Comparison of ENCODE assay signal across 35 cellular contexts in the genomic region with DNA sequence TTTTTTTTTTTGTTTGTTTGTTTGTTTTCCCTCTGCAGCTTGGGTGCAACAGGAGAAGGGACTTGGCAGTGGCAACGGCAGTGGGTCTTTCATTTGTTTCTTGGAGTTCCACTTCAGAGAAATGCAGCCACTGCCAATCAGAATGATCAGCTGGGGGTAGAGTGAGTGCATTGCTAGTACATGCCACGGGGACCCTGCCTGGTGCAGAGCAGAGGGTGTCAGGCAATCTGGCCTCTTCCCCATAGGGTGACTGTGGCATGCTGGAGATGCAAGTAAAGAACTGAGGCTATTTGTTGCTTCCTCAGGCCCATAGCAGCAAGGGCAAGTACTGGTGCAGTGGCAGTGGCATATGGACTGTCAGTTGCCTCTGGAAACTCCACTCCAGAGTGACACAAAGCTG.
DNase-seq lines count a peak whose midpoint lies in the region; ATAC-seq and TF ChIP-seq lines count a peak whose summit lies in the region.
"Had no signal": no experiment of that assay in that cellular context is flagged by ENCODE, and none has a peak within 500 bp of the region (broad histone marks: within the 10 kb centered on the region; RNA-seq: fewer than 3 reads in every experiment).

No MANE protein-coding gene starts in this region.

- H3K36me3 Mint-ChIP-seq in GM23338 (ENCODE audit: low read depth), result no peaks in the 10 kb centered on the region
- H3K36me3 Mint-ChIP-seq in chondrocyte (ENCODE audit: low read depth), result no peaks in the 10 kb centered on the region
- H3K36me3 Mint-ChIP-seq: CD14-positive monocyte; CD4-positive, alpha-beta memory T cell; CD4-positive, CD25-positive, alpha-beta regulatory T cell; CD8-positive, alpha-beta memory T cell; CD8-positive, alpha-beta T cell had no signal

- no peaks in the 10 kb centered on the region for H3K27me3 Mint-ChIP-seq in GM23338 (ENCODE audit: insufficient read depth, low read depth, poor library complexity)
- no peaks in the 10 kb centered on the region for H3K27me3 Mint-ChIP-seq in chondrocyte (ENCODE audit: low read depth)
- H3K27me3 Mint-ChIP-seq: B cell; CD4-positive, alpha-beta memory T cell; CD4-positive, alpha-beta T cell; CD4-positive, CD25-positive, alpha-beta regulatory T cell; CD8-positive, alpha-beta memory T cell had no signal

- H3K4me1 Mint-ChIP-seq in GM23338 (no peaks in the 10 kb centered on the region), chondrocyte (ENCODE audit: low read depth) (no peaks in the 10 kb centered on the region)
- H3K4me1 Mint-ChIP-seq: B cell; CD14-positive monocyte; CD4-positive, alpha-beta memory T cell; CD4-positive, CD25-positive, alpha-beta regulatory T cell; CD8-positive, alpha-beta memory T cell had no signal

- H3K27ac Mint-ChIP-seq in GM23338 (peak overlapping the region; percentile 48; the same call in 1 of the 2 replicates), chondrocyte (ENCODE audit: unreplicated experiment) (no peak overlapping the region)
- H3K27ac Mint-ChIP-seq: B cell; CD4-positive, alpha-beta T cell; CD4-positive, CD25-positive, alpha-beta regulatory T cell; CD8-positive, alpha-beta memory T cell; CD8-positive, alpha-beta T cell had no signal

- no peak overlapping the region for H3K27ac ChIP-seq in right cardiac atrium (ENCODE audit: low read length)
- no peak overlapping the region for H3K27ac ChIP-seq in GM23338 (ENCODE audit: low read depth)
- H3K27ac ChIP-seq in coronary artery, result no peak overlapping the region
- H3K27ac ChIP-seq: 22Rv1; A549; BLaER1; BLaER1 treated with 17β-estradiol and CSF1 and Interleukin-3, amounts not matched to agents 10 nM and 100 nM; C4-2B had no signal

- H3K27me3 ChIP-seq in right cardiac atrium (ENCODE audit: control insufficient read depth, insufficient read depth) (no peaks in the 10 kb centered on the region), GM23338 (ENCODE audit: insufficient read depth) (no peaks in the 10 kb centered on the region)
- H3K27me3 ChIP-seq: BE2C; BLaER1; BLaER1 treated with 17β-estradiol and CSF1 and Interleukin-3, amounts not matched to agents 10 nM and 100 nM had no signal

- no peak overlapping the region for H3K4me3 ChIP-seq in right cardiac atrium (ENCODE audit: low read length)
- no peak overlapping the region for H3K4me3 ChIP-seq in GM23338
- H3K4me3 ChIP-seq in coronary artery, result no peak overlapping the region
- H3K4me3 ChIP-seq: A549; BLaER1; BLaER1 treated with 17β-estradiol and CSF1 and Interleukin-3, amounts not matched to agents 10 nM and 100 nM had no signal

- H4K20me1 ChIP-seq in GM23338 (replicated peaks; ENCODE audit: insufficient read depth), result no peaks in the 10 kb centered on the region
- H4K20me1 ChIP-seq: BLaER1; BLaER1 treated with 17β-estradiol and CSF1 and Interleukin-3, amounts not matched to agents 10 nM and 100 nM had no signal

- no peaks in the 10 kb centered on the region for H3K9me2 ChIP-seq in GM23338 (ENCODE audit: insufficient read depth)

- H3K36me3 ChIP-seq in GM23338 (ENCODE audit: insufficient read depth), result 0 out of 2 replicates have a peak, but pooled peaks cover 4% of the 10 kb centered on the region
- H3K36me3 ChIP-seq: BE2C; BLaER1; BLaER1 treated with 17β-estradiol and CSF1 and Interleukin-3, amounts not matched to agents 10 nM and 100 nM had no signal

- H2AFZ ChIP-seq in GM23338, result no peak overlapping the region

- ATAC-seq in Right ventricle myocardium superior (ENCODE audit: poor library complexity) (no peak), right cardiac atrium (no peak), GM23338 (no peak), GM18861 (IDR thresholded peaks at IDR 0.05; ENCODE audit: unreplicated experiment) (no peak)
- ATAC-seq: A549; CD8-positive, alpha-beta T cell had no signal

- 70% methylated on average over 2 of the region's 2 CpGs for WGBS in right cardiac atrium

- DNase-seq in Right ventricle myocardium superior, result peak; percentile 12
- no peak for DNase-seq in right cardiac atrium
- no peak for DNase-seq in GM23338 (ENCODE audit: low spot score)
- DNase-seq in chondrocyte (ENCODE audit: low spot score), result peak; percentile 53
- peak; percentile 60 for DNase-seq in coronary artery (ENCODE audit: low spot score)
- DNase-seq in islet precursor cell, result no peak
- no peak for DNase-seq in HUDEP-2 (lab: John Stamatoyannopoulos, UW; ENCODE audit: unreplicated experiment in 76 of 76)
- DNase-seq: 8988T; ACHN; AML-193; BE2C; C1 segment of cervical spinal cord; Caco-2; Calu3; CD4-positive, alpha-beta memory T cell; CD4-positive, alpha-beta T cell; CD4-positive, CD25-positive, alpha-beta regulatory T cell; CD8-positive, alpha-beta memory T cell; CD8-positive, alpha-beta T cell; COR-L47; DMS 273 treated with DMSO at 0.1 percent for 48 hours; DMS153; DMS53; DMS79; DMS79 treated with DMSO at 0.1 percent for 48 hours; DND-41; EL had no signal

- no peaks in the 10 kb centered on the region for H3K9me3 ChIP-seq in right cardiac atrium (ENCODE audit: control insufficient read depth, low read length)
- H3K9me3 ChIP-seq: A549; BE2C; BLaER1; BLaER1 treated with 17β-estradiol and CSF1 and Interleukin-3, amounts not matched to agents 10 nM and 100 nM; Caco-2 had no signal

- no peak overlapping the region for H3K4me2 ChIP-seq in GM23338
- H3K4me2 ChIP-seq: A549; BLaER1; BLaER1 treated with 17β-estradiol and CSF1 and Interleukin-3, amounts not matched to agents 10 nM and 100 nM had no signal

- H3K4me3 Mint-ChIP-seq in GM23338 (no peak overlapping the region), chondrocyte (ENCODE audit: unreplicated experiment) (no peak overlapping the region)
- H3K4me3 Mint-ChIP-seq: B cell; CD14-positive monocyte; CD4-positive, alpha-beta memory T cell; CD4-positive, alpha-beta T cell; CD4-positive, CD25-positive, alpha-beta regulatory T cell; CD8-positive, alpha-beta memory T cell; CD8-positive, alpha-beta T cell had no signal

- H3K4me1 ChIP-seq in right cardiac atrium (ENCODE audit: control insufficient read depth, insufficient read depth, low read length) (no peaks in the 10 kb centered on the region), GM23338 (ENCODE audit: insufficient read depth) (no peaks in the 10 kb centered on the region)
- H3K4me1 ChIP-seq: A549, BE2C, Caco-2 had no signal

- H3K79me2 ChIP-seq in GM23338 (replicated peaks; ENCODE audit: insufficient read depth), result no peaks in the 10 kb centered on the region

- no peak for TF ChIP-seq CTCF in GM23338 (conservative IDR thresholded peaks at IDR 0.05; ENCODE audit: low read depth in 2 of 2)
- TF ChIP-seq CTCF in chondrocyte (IDR thresholded peaks at IDR 0.05), result no peak
- no peak for TF ChIP-seq CTCF in coronary artery (IDR thresholded peaks at IDR 0.05)

- intact Hi-C loops in Right ventricle myocardium superior (cut with DNase I) (no loop called here), right cardiac atrium (cut with DNase I) (no loop called here)

- H3K9me3 Mint-ChIP-seq in GM23338 (no peaks in the 10 kb centered on the region; the same call in 2 of the 3 replicates), chondrocyte (ENCODE audit: low read depth) (no peaks in the 10 kb centered on the region)

- H3F3A ChIP-seq in GM23338 (replicated peaks; ENCODE audit: low read depth), result no peaks in the 10 kb centered on the region

TF ChIP-seq in GM23338, 12 proteins besides CTCF, POLR2A, EP300 and RAD21:
- TF ChIP-seq STAT1 (IDR thresholded peaks at IDR 0.05; ENCODE audit: unreplicated experiment) (no peak), NANOG (IDR thresholded peaks at IDR 0.05; ENCODE audit: borderline replicate concordance) (no peak), EZH2phosphoT487 (IDR thresholded peaks at IDR 0.05; ENCODE audit: unreplicated experiment) (no peak)

Comparison
In these comparisons a context has a peak if more than half of its experiments do, and no peak if none do; other contexts are left out.
1. DNase-seq: peak in Right ventricle myocardium superior (single experiment), chondrocyte (single experiment) and coronary artery (single experiment); none in right cardiac atrium (0 of 3), GM23338 (single experiment), islet precursor cell (single experiment) and HUDEP-2 (0 of 76).